ENCODE assay signal across 12 cellular contexts in genomic region chr22:42229455-42230149, GRCh38. TPM values are rescaled to one million over a fixed set of nuclear protein-coding genes. Genes with fewer than 3 reads are reported as not detected.
DNase-seq lines count a peak whose midpoint lies in the region; ATAC-seq and TF ChIP-seq lines count a peak whose summit lies in the region.
"Had no signal": no experiment of that assay in that cellular context is flagged by ENCODE, and none has a peak within 500 bp of the region (broad histone marks: within the 10 kb centered on the region; RNA-seq: fewer than 3 reads in every experiment).

No MANE protein-coding gene starts in this region.

- H3K36me3 ChIP-seq in upper lobe of right lung (no peaks in the 10 kb centered on the region), smooth muscle cell (ENCODE audit: low read depth) (no peaks in the 10 kb centered on the region)

- WGBS in right cardiac atrium, result 51% methylated on average over 6 of the region's 6 CpGs
- WGBS in smooth muscle cell (ENCODE audit: low lambda C conversion rate), result 93% methylated on average over 6 of the region's 6 CpGs

- in situ Hi-C loops in astrocyte of the spinal cord (cut with HindIII; ENCODE audit: low sequenced_read_pairs), result no loop called here

- peaks cover 85% of the 10 kb centered on the region for H3K79me2 ChIP-seq in smooth muscle cell (ENCODE audit: low read depth)

- no peaks in the 10 kb centered on the region for H3K27me3 Mint-ChIP-seq in activated naive CD4-positive, alpha-beta T cell treated with anti-CD3 and anti-CD28 coated beads, Interleukin-2, amount 50 U/mL, for 24 hours
- H3K27me3 Mint-ChIP-seq in activated naive CD4-positive, alpha-beta T cell treated with anti-CD3 and anti-CD28 coated beads for 36 hours (ENCODE audit: low read depth), result no peaks in the 10 kb centered on the region

- ATAC-seq in right cardiac atrium, result peak; percentile 74 to 78
- peak; percentile 78 for ATAC-seq in upper lobe of right lung
- no peak for ATAC-seq in GM18873 (IDR thresholded peaks at IDR 0.05; ENCODE audit: low FRiP score, unreplicated experiment)
- ATAC-seq: A549; activated naive CD4-positive, alpha-beta T cell treated with anti-CD3 and anti-CD28 coated beads, Interleukin-2, amount 50 U/mL, for 72 hours had no signal

- peaks cover 23% of the 10 kb centered on the region for H3K4me1 ChIP-seq in right cardiac atrium (ENCODE audit: control insufficient read depth, insufficient read depth, low read length)
- H3K4me1 ChIP-seq in upper lobe of right lung, result peaks cover 15% of the 10 kb centered on the region
- no peaks in the 10 kb centered on the region for H3K4me1 ChIP-seq in smooth muscle cell (ENCODE audit: low read depth)

- no peak overlapping the region for H3K4me2 ChIP-seq in smooth muscle cell
- H3K4me2 ChIP-seq: A549 had no signal

- DNase-seq in activated naive CD4-positive, alpha-beta T cell treated with anti-CD3 and anti-CD28 coated beads for 36 hours, result no peak
- DNase-seq in astrocyte of the spinal cord (ENCODE audit: low read depth, low spot score) (peak; percentile 57), right cardiac atrium (peak in 1 of 3 donors; percentile 56), upper lobe of right lung (no peak), dedifferentiated amniotic fluid mesenchymal stem cell (ENCODE audit: extremely low spot score) (no peak), smooth muscle cell (lab: John Stamatoyannopoulos, UW; ENCODE audit: unreplicated experiment) (no peak)

- no peaks in the 10 kb centered on the region for H3K9me3 Mint-ChIP-seq in activated naive CD4-positive, alpha-beta T cell treated with anti-CD3 and anti-CD28 coated beads, Interleukin-2, amount 50 U/mL, for 24 hours
- no peaks in the 10 kb centered on the region for H3K9me3 Mint-ChIP-seq in activated naive CD4-positive, alpha-beta T cell treated with anti-CD3 and anti-CD28 coated beads for 36 hours
- H3K9me3 Mint-ChIP-seq: activated naive CD4-positive, alpha-beta T cell treated with anti-CD3 and anti-CD28 coated beads, Interleukin-2, amount 50 U/mL, for 72 hours; neural crest cell had no signal

- no peaks in the 10 kb centered on the region for H3F3A ChIP-seq in smooth muscle cell (ENCODE audit: low read depth)

- H3K27ac ChIP-seq in right cardiac atrium (ENCODE audit: low read length), result no peak overlapping the region
- no peak overlapping the region for H3K27ac ChIP-seq in upper lobe of right lung
- H3K27ac ChIP-seq in smooth muscle cell (ENCODE audit: low read depth), result no peak overlapping the region
- H3K27ac ChIP-seq: A549, SK-N-MC had no signal

- no peaks in the 10 kb centered on the region for H3K9me3 ChIP-seq in right cardiac atrium (ENCODE audit: control insufficient read depth, low read length)
- H3K9me3 ChIP-seq in upper lobe of right lung, result no peaks in the 10 kb centered on the region
- no peaks in the 10 kb centered on the region for H3K9me3 ChIP-seq in smooth muscle cell (replicated peaks; ENCODE audit: low read depth)
- H3K9me3 ChIP-seq: A549 had no signal

- intact Hi-C loops in activated naive CD4-positive, alpha-beta T cell treated with anti-CD3 and anti-CD28 coated beads for 36 hours (cut with micrococcal nuclease), result no loop called here
- intact Hi-C loops in right cardiac atrium (cut with DNase I), result no loop called here
- intact Hi-C loops in upper lobe of right lung (cut with DNase I), result no loop called here

- H4K20me1 ChIP-seq in smooth muscle cell (ENCODE audit: low read depth), result peaks cover 98% of the 10 kb centered on the region

- no peaks in the 10 kb centered on the region for H3K27me3 ChIP-seq in right cardiac atrium (ENCODE audit: control insufficient read depth, insufficient read depth)
- no peaks in the 10 kb centered on the region for H3K27me3 ChIP-seq in upper lobe of right lung
- no peaks in the 10 kb centered on the region for H3K27me3 ChIP-seq in smooth muscle cell (ENCODE audit: low read depth)

- TF ChIP-seq CTCF in astrocyte of the spinal cord (IDR thresholded peaks at IDR 0.05; ENCODE audit: low read depth, low read length) (no peak), upper lobe of right lung (IDR thresholded peaks at IDR 0.05) (no peak), smooth muscle cell (IDR thresholded peaks at IDR 0.05; ENCODE audit: borderline replicate concordance, insufficient read depth, poor library complexity, severe bottlenecking) (no peak)

- CTCF ChIA-PET in activated naive CD4-positive, alpha-beta T cell treated with anti-CD3 and anti-CD28 coated beads for 36 hours (lab: Charles Lee), result interaction anchor here (1.6 kb wide), 1 partner anchor 12 kb away, joined by 4 read pairs; no protein-coding TSS in a partner anchor

- no peak overlapping the region for H3K4me3 ChIP-seq in astrocyte of the spinal cord (ENCODE audit: low read depth, low read length)
- no peak overlapping the region for H3K4me3 ChIP-seq in right cardiac atrium (ENCODE audit: low read length)
- no peak overlapping the region for H3K4me3 ChIP-seq in upper lobe of right lung
- no peak overlapping the region for H3K4me3 ChIP-seq in smooth muscle cell
- H3K4me3 ChIP-seq: A549, SK-N-MC had no signal

- H3K4me1 Mint-ChIP-seq in activated naive CD4-positive, alpha-beta T cell treated with anti-CD3 and anti-CD28 coated beads, Interleukin-2, amount 50 U/mL, for 24 hours, result peaks cover 56% of the 10 kb centered on the region
- H3K4me1 Mint-ChIP-seq in activated naive CD4-positive, alpha-beta T cell treated with anti-CD3 and anti-CD28 coated beads for 36 hours (ENCODE audit: low read depth), result peaks cover 45% of the 10 kb centered on the region

- H3K27ac Mint-ChIP-seq in activated naive CD4-positive, alpha-beta T cell treated with anti-CD3 and anti-CD28 coated beads, Interleukin-2, amount 50 U/mL, for 24 hours, result peak overlapping the region; percentile 69
- no peak overlapping the region for H3K27ac Mint-ChIP-seq in activated naive CD4-positive, alpha-beta T cell treated with anti-CD3 and anti-CD28 coated beads for 36 hours

- H2AFZ ChIP-seq in smooth muscle cell (ENCODE audit: low read depth), result no peak overlapping the region

- H3K36me3 Mint-ChIP-seq in activated naive CD4-positive, alpha-beta T cell treated with anti-CD3 and anti-CD28 coated beads, Interleukin-2, amount 50 U/mL, for 24 hours, result peaks cover 3% of the 10 kb centered on the region
- H3K36me3 Mint-ChIP-seq in activated naive CD4-positive, alpha-beta T cell treated with anti-CD3 and anti-CD28 coated beads for 36 hours (ENCODE audit: low read depth), result peaks cover 3% of the 10 kb centered on the region
- H3K36me3 Mint-ChIP-seq: activated naive CD4-positive, alpha-beta T cell treated with anti-CD3 and anti-CD28 coated beads, Interleukin-2, amount 50 U/mL, for 72 hours had no signal

- no peak overlapping the region for H3K9ac ChIP-seq in smooth muscle cell (ENCODE audit: low read depth)

- H3K4me3 Mint-ChIP-seq in activated naive CD4-positive, alpha-beta T cell treated with anti-CD3 and anti-CD28 coated beads, Interleukin-2, amount 50 U/mL, for 24 hours, result no peak overlapping the region
- no peak overlapping the region for H3K4me3 Mint-ChIP-seq in activated naive CD4-positive, alpha-beta T cell treated with anti-CD3 and anti-CD28 coated beads for 36 hours
- H3K4me3 Mint-ChIP-seq: neural crest cell had no signal

RNA-seq across cellular contexts. Expression of gene TCF20, which starts 40.9 kb away (rescaled TPM):
- total RNA-seq in activated naive CD4-positive, alpha-beta T cell treated with anti-CD3 and anti-CD28 coated beads for 36 hours, result 10 to 100 TPM; 59.2 to 60.0 TPM
- total RNA-seq in right cardiac atrium, result 10 to 100 TPM; 16.3 to 19.6 (median 17.9) TPM
- 6.5 TPM for polyA plus RNA-seq in right cardiac atrium
- 47.4 TPM for total RNA-seq in upper lobe of right lung
- 23.3 and 26.8 TPM in 2 replicates for total RNA-seq in smooth muscle cell
- 3.4 and 3.7 TPM in 2 replicates for polyA plus RNA-seq in smooth muscle cell
